Comparison of ENCODE assay signal across 15 cellular contexts in the genomic region with DNA sequence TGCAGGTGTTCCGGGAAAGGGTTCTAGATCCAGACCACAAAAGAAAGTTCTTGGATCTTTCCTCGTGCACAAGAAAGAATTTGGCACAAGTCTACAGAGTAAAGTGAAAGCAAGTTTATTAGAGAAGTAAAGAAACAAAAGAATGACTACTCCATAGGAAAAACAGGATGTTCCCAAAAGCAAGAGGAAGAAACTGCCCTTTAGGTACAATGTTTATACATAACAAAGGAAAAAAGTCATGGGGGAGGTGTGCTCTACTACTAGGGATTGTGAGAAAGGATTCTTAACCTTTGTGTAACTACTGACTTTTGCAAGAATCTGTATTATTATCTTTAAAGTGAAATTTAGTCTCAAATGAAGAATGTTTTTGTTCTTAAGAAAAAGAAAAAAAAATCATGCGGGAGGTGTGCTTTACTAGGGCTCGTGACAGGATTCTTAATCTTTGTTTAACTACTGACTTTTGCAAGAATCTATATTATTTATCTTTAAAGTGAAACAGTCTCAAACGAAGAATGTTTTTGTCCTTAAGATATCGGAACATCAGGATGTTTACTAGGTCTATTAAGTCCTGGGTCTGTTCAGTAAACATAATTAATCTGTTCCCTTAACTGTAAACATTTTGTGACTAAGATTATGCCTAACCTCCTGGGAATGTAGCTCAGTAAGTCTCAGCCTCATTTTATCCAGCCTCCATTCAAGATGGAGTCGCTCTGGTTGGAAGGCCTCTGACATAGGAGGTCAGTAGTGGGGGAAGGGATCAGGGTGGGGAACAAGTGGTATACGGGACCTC.
"Had no signal": no experiment of that assay in that cellular context is flagged by ENCODE, and none has a peak within 500 bp of the region (broad histone marks: within the 10 kb centered on the region; RNA-seq: fewer than 3 reads in every experiment).

No MANE protein-coding gene starts in this region.

- H3K27ac ChIP-seq: brain microvascular endothelial cell, gastroesophageal sphincter, ovary, thyroid gland had no signal

- H3K36me3 ChIP-seq: brain microvascular endothelial cell, gastroesophageal sphincter, ovary, thyroid gland had no signal

- H3K9me3 Mint-ChIP-seq: activated naive CD4-positive, alpha-beta T cell treated with anti-CD3 and anti-CD28 coated beads, Interleukin-2, amount 50 U/mL, for 72 hours; dendritic cell treated with granulocyte-macrophage colony-stimulating factor and Interleukin-4, amounts not matched to agents 40 ng/mL and 50 ng/mL, for 4 days had no signal

- H3K27ac Mint-ChIP-seq: activated naive CD4-positive, alpha-beta T cell treated with anti-CD3 and anti-CD28 coated beads, Interleukin-2, amount 50 U/mL, for 72 hours; dendritic cell treated with granulocyte-macrophage colony-stimulating factor and Interleukin-4, amounts not matched to agents 40 ng/mL and 50 ng/mL, for 4 days had no signal

- DNase-seq: activated CD4-positive, alpha-beta T cell treated with anti-CD3 and anti-CD28 coated beads, Interleukin-2, amount 50 U/mL, for 4 hours; activated CD4-positive, CD25-positive, alpha-beta regulatory T cell treated with anti-CD3 and anti-CD28 coated beads, Interleukin-2, amount 50 U/mL, for 72 hours; activated effector memory CD4-positive, alpha-beta T cell treated with Interleukin-2 at 50 U/mL for 16 hours; activated T-cell treated with anti-CD3 and anti-CD28 coated beads, Interleukin-2, amount 50 U/mL, for 1 hour; brain microvascular endothelial cell; cerebellar nuclear complex; hypothalamus; mesendoderm; ovary; retina; small intestine; thyroid gland had no signal

- H3K9me3 ChIP-seq: ovary, thyroid gland had no signal

- H3K4me1 ChIP-seq: gastroesophageal sphincter, thyroid gland had no signal

- H3K4me3 Mint-ChIP-seq: dendritic cell treated with granulocyte-macrophage colony-stimulating factor and Interleukin-4, amounts not matched to agents 40 ng/mL and 50 ng/mL, for 4 days had no signal

- H3K27me3 ChIP-seq: brain microvascular endothelial cell, gastroesophageal sphincter, ovary, thyroid gland had no signal

- H3K36me3 Mint-ChIP-seq: activated naive CD4-positive, alpha-beta T cell treated with anti-CD3 and anti-CD28 coated beads, Interleukin-2, amount 50 U/mL, for 72 hours had no signal

- H3K4me3 ChIP-seq: gastroesophageal sphincter, ovary, thyroid gland had no signal

- ATAC-seq: activated naive CD4-positive, alpha-beta T cell treated with anti-CD3 and anti-CD28 coated beads, Interleukin-2, amount 50 U/mL, for 72 hours; gastroesophageal sphincter had no signal

- H3K27me3 Mint-ChIP-seq: dendritic cell treated with granulocyte-macrophage colony-stimulating factor and Interleukin-4, amounts not matched to agents 40 ng/mL and 50 ng/mL, for 4 days had no signal
